8 cellular contexts compared by ENCODE assay signal in genomic region chr18:14450654-14451043, GRCh38.
DNase-seq lines count a peak whose midpoint lies in the region; ATAC-seq and TF ChIP-seq lines count a peak whose summit lies in the region.
"Not testable (repeated sequence)": the region's sequence is repeated elsewhere in the genome, so short reads cannot be mapped to it uniquely, and the experiment has no call there.

No MANE protein-coding gene starts in this region.

- H3K27me3 ChIP-seq in CD8-positive, alpha-beta T cell (ENCODE audit: insufficient read depth, low read length); adipocyte (replicated peaks; ENCODE audit: control insufficient read depth, insufficient read depth, low read length); gastrocnemius medialis; thoracic aorta (replicated peaks; ENCODE audit: insufficient read depth): not testable (repeated sequence)
- H3K27me3 ChIP-seq in left lung, result peaks cover 0 to 12% of the 10 kb centered on the region in 2 donors

- H3K4me3 Mint-ChIP-seq in CD8-positive, alpha-beta T cell, result peak overlapping the region; percentile 58

- H3K27me3 Mint-ChIP-seq in CD8-positive, alpha-beta T cell (ENCODE audit: low read depth), result not testable (repeated sequence)

- H3K9me3 ChIP-seq in CD8-positive, alpha-beta T cell (ENCODE audit: low read length); adipocyte (ENCODE audit: control insufficient read depth, low read length); left lung; gastrocnemius medialis; thoracic aorta: not testable (repeated sequence)

- not testable (repeated sequence) for TF ChIP-seq POLR2A in gastrocnemius medialis (IDR thresholded peaks at IDR 0.05)

- DNase-seq in CD8-positive, alpha-beta T cell, result peak in 4 of 7 experiments; percentile 18 to 67 (median 23)
- peak; percentile 30 for DNase-seq in RPMI7951 (ENCODE audit: low read depth)
- peak; percentile 36 for DNase-seq in activated CD8-positive, alpha-beta memory T cell treated with anti-CD3 and anti-CD28 coated beads, Interleukin-2, amount 50 U/mL, for 4 hours
- not testable (repeated sequence) for DNase-seq in adipocyte (ENCODE audit: low read depth); epithelial cell of proximal tubule (ENCODE audit: low read depth); gastrocnemius medialis; thoracic aorta (ENCODE audit: low spot score)
- peak in 1 of 2 donors; percentile 66 for DNase-seq in left lung

- intact Hi-C loops in CD8-positive, alpha-beta T cell (cut with DNase I, micrococcal nuclease); left lung (cut with DNase I); gastrocnemius medialis (cut with DNase I; ENCODE audit: low total_unique reads): not testable (repeated sequence)

- not testable (repeated sequence) for H3K4me1 Mint-ChIP-seq in CD8-positive, alpha-beta T cell (ENCODE audit: low read depth)

- peak overlapping the region; percentile 51 for H3K9ac ChIP-seq in adipocyte (ENCODE audit: low read length)

- TF ChIP-seq CTCF in CD8-positive, alpha-beta T cell (IDR thresholded peaks at IDR 0.05); epithelial cell of proximal tubule (conservative IDR thresholded peaks at IDR 0.05; ENCODE audit: low read depth, low read length); left lung (IDR thresholded peaks at IDR 0.05); gastrocnemius medialis (IDR thresholded peaks at IDR 0.05 in 4 of 5, conservative IDR thresholded peaks at IDR 0.05 in 1 of 5); thoracic aorta (IDR thresholded peaks at IDR 0.05): not testable (repeated sequence)

- POLR2A ChIA-PET in CD8-positive, alpha-beta T cell (lab: Charles Lee), result not testable (repeated sequence)

- H3K27ac ChIP-seq in CD8-positive, alpha-beta T cell (ENCODE audit: low read depth, low read length); left lung; thoracic aorta: not testable (repeated sequence)
- peak overlapping the region; percentile 49 to 76 (median 62) for H3K27ac ChIP-seq in gastrocnemius medialis

- not testable (repeated sequence) for H3K4me3 ChIP-seq in CD8-positive, alpha-beta T cell (ENCODE audit: low read depth, low read length)
- H3K4me3 ChIP-seq in adipocyte (ENCODE audit: low read length) (peak overlapping the region; percentile 69), epithelial cell of proximal tubule (ENCODE audit: low read depth, low read length) (peak overlapping the region; percentile 48), left lung (peak overlapping the region; percentile 23 to 24), gastrocnemius medialis (peak overlapping the region; percentile 47 to 57 (median 52)), thoracic aorta (peak overlapping the region; percentile 67)

- not testable (repeated sequence) for H3K4me1 ChIP-seq in CD8-positive, alpha-beta T cell (ENCODE audit: insufficient read depth, low read length); adipocyte (ENCODE audit: control insufficient read depth, insufficient read depth, low read length); left lung; gastrocnemius medialis; thoracic aorta (ENCODE audit: control insufficient read depth in 1 of 2, low read depth in 2 of 2)

- not testable (repeated sequence) for H3K27ac Mint-ChIP-seq in CD8-positive, alpha-beta T cell

- CTCF ChIA-PET in CD8-positive, alpha-beta T cell (lab: Charles Lee), result not testable (repeated sequence)

- not testable (repeated sequence) for ATAC-seq in CD8-positive, alpha-beta T cell; left lung; gastrocnemius medialis; thoracic aorta (ENCODE audit: insufficient number of reproducible peaks, low FRiP score, low read depth)

- in situ Hi-C loops in gastrocnemius medialis (cut with MboI; ENCODE audit: low sequenced_read_pairs in 4 of 4), result not testable (repeated sequence)

- H3K9me3 Mint-ChIP-seq in CD8-positive, alpha-beta T cell, result not testable (repeated sequence)

- not testable (repeated sequence) for H3K36me3 ChIP-seq in CD8-positive, alpha-beta T cell (ENCODE audit: insufficient read depth, low read length); adipocyte (ENCODE audit: control insufficient read depth, insufficient read depth, low read length, severe bottlenecking); left lung; gastrocnemius medialis; thoracic aorta

- H3K36me3 Mint-ChIP-seq in CD8-positive, alpha-beta T cell, result not testable (repeated sequence)
